ENCODE assay signal across 35 cellular contexts in genomic region chr20:20247234-20247633, GRCh38.
"Had no signal": no experiment of that assay in that cellular context is flagged by ENCODE, and none has a peak within 500 bp of the region (broad histone marks: within the 10 kb centered on the region; RNA-seq: fewer than 3 reads in every experiment).

No MANE protein-coding gene starts in this region.

- DNase-seq: Karpas-422, Kasumi-1, MG63, MM.1S, MV-4-11, NCI-H1048, NCI-H1092, NCI-H1092 treated with DMSO at 0.1 percent for 48 hours, NCI-H1105, NCI-H1105 treated with DMSO at 0.1 percent for 48 hours, NCI-H1417, NCI-H1417 treated with DMSO at 0.1 percent for 48 hours, NCI-H1436, NCI-H1436 treated with DMSO at 0.1 percent for 48 hours, NCI-H146, NCI-H1694, NCI-H1694 treated with DMSO at 0.1 percent for 48 hours, NCI-H187, NCI-H187 treated with DMSO at 0.1 percent for 48 hours, NCI-H1930, NCI-H2029, NCI-H2029 treated with DMSO at 0.1 percent for 48 hours, NCI-H2081, NCI-H2081 treated with DMSO at 0.1 percent for 48 hours, NCI-H2107, NCI-H2171, NCI-H2171 treated with DMSO at 0.1 percent for 48 hours, NCI-H2227 treated with DMSO at 0.1 percent for 48 hours, NCI-H226, NCI-H345, NCI-H446, NCI-H446 treated with DMSO at 0.1 percent for 48 hours, NCI-H510A, NCI-H510A treated with DMSO at 0.1 percent for 48 hours had no signal

- H3K9me3 ChIP-seq: MG63 had no signal

- H3K27ac ChIP-seq: KMS-11 had no signal

- H3K4me3 ChIP-seq: MG63 had no signal

- H3K36me3 ChIP-seq: MG63 had no signal

- H3K27me3 ChIP-seq: MG63 had no signal
